ENCODE assay signal across 8 cellular contexts in the genomic region with DNA sequence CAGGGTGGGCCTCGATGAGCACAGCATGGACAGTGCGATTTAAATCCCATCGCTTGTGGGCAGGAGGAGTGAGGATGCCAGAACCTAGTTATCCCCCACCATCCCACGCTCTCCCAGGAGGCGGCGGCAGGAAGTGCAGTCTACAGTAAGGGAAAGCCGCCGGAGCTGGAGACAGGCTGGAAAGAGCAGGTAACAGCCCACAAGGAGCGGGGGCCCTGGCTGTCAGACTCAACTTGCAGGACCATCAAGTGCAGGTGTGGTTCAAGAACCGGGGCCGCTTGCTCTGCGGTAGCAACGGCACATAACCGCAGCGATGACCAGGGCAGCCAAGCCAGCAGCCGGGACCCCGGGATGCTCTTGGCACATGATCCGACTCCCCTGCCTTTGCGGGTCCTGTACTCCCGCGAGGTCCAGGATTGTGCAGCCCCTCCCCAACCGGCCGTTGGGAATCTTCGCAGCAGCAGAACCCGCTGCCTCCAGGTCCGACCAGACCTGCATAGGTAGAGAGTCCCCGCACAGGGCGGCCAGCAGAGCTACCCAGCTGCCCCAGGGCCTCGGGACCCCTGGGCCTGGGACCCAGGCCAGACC.
DNase-seq lines count a peak whose midpoint lies in the region; ATAC-seq and TF ChIP-seq lines count a peak whose summit lies in the region.

No MANE protein-coding gene starts in this region.

- H3K9me3 ChIP-seq in NT2/D1 (ENCODE audit: insufficient read depth, low read length) = peaks cover 5% of the 10 kb centered on the region
- H3K9me3 ChIP-seq in esophagus squamous epithelium = peaks cover 0 to 5% (median 0%) of the 10 kb centered on the region in 3 donors
- H3K9me3 ChIP-seq in muscle layer of duodenum (ENCODE audit: control insufficient read depth in 1 of 2, low read length in 2 of 2) = no peaks in the 10 kb centered on the region
- no peaks in the 10 kb centered on the region for H3K9me3 ChIP-seq in aorta (ENCODE audit: control insufficient read depth, low read length)

- peak; percentile 56 for TF ChIP-seq CTCF in BJ (IDR thresholded peaks at IDR 0.05; ENCODE audit: insufficient read depth, low read depth, low read length)
- peak in 1 of 6 experiments; percentile 14 for TF ChIP-seq CTCF in esophagus squamous epithelium (IDR thresholded peaks at IDR 0.05)

- DNase-seq in BJ (ENCODE audit: low read depth) (no peak), NT2/D1 (ENCODE audit: low read depth, low spot score) (peak; percentile 66), esophagus squamous epithelium (lab: John Stamatoyannopoulos, UW) (no peak), aorta (no peak)

- CTCF ChIA-PET in BJ (lab: Yijun Ruan, JAX) = interaction anchor here (0.9 to 1.8 kb wide), 7 partner anchors 9 to 53 kb away, joined by 3 to 7 read pairs (median 5); no protein-coding TSS in a partner anchor

- no peak for TF ChIP-seq POLR2A in esophagus squamous epithelium (IDR thresholded peaks at IDR 0.05)

- intact Hi-C loops in esophagus squamous epithelium (cut with DNase I) (no loop called here), aorta (cut with DNase I) (no loop called here)

- H3K9ac ChIP-seq in NT2/D1 (ENCODE audit: insufficient read length, low read depth) = peak overlapping the region; percentile 90

- POLR2A ChIA-PET in BJ (lab: Charles Lee) = no interaction called here

- peak; percentile 8 for ATAC-seq in GM21717 (IDR thresholded peaks at IDR 0.05; ENCODE audit: unreplicated experiment)
- ATAC-seq in aorta (ENCODE audit: low FRiP score) = peak; percentile 71
- ATAC-seq in HG02884 (IDR thresholded peaks at IDR 0.05; ENCODE audit: unreplicated experiment) = no peak
- no peak for ATAC-seq in HG03196 (IDR thresholded peaks at IDR 0.05; ENCODE audit: unreplicated experiment)

- H3K4me3 ChIP-seq in BJ (ENCODE audit: low read depth, low read length) (peak overlapping the region; percentile 47), NT2/D1 (ENCODE audit: insufficient read length, low read depth) (peak overlapping the region; percentile 66), esophagus squamous epithelium (peak overlapping the region; percentile 7 to 55 (median 36)), muscle layer of duodenum (ENCODE audit: low read depth in 1 of 2, low read length in 2 of 2) (peak overlapping the region; percentile 38 to 72), aorta (ENCODE audit: low read length in 2 of 2) (peak overlapping the region; percentile 30 to 39)

- H3K4me1 ChIP-seq in NT2/D1 (ENCODE audit: insufficient read depth, insufficient read length) (peaks cover 5% of the 10 kb centered on the region), esophagus squamous epithelium (peaks cover 5 to 21% (median 10%) of the 10 kb centered on the region in 3 donors), muscle layer of duodenum (ENCODE audit: control insufficient read depth in 1 of 2, insufficient read depth in 2 of 2, low read length in 2 of 2) (peaks cover 0 to 12% of the 10 kb centered on the region in 2 donors), aorta (ENCODE audit: control insufficient read depth in 1 of 2, insufficient read depth in 2 of 2, low read length in 2 of 2) (no peaks in the 10 kb centered on the region)

- no peaks in the 10 kb centered on the region for H3K27me3 ChIP-seq in BJ (ENCODE audit: control insufficient read depth, insufficient read depth, low read length)
- no peaks in the 10 kb centered on the region for H3K27me3 ChIP-seq in NT2/D1 (ENCODE audit: insufficient read depth, insufficient read length)
- H3K27me3 ChIP-seq in esophagus squamous epithelium = peaks cover 0 to 52% (median 0%) of the 10 kb centered on the region in 4 donors
- no peaks in the 10 kb centered on the region for H3K27me3 ChIP-seq in muscle layer of duodenum (ENCODE audit: low read depth, low read length)
- H3K27me3 ChIP-seq in aorta (ENCODE audit: control insufficient read depth in 1 of 2, insufficient read depth in 2 of 2, low read length in 1 of 2) = no peaks in the 10 kb centered on the region

- peak overlapping the region in 2 of 4 donors; percentile 11 to 22 for H3K27ac ChIP-seq in esophagus squamous epithelium
- H3K27ac ChIP-seq in muscle layer of duodenum (ENCODE audit: low read length) = no peak overlapping the region
- no peak overlapping the region for H3K27ac ChIP-seq in aorta (ENCODE audit: low read depth in 1 of 2, low read length in 2 of 2)

- no peaks in the 10 kb centered on the region for H3K36me3 ChIP-seq in BJ (ENCODE audit: control insufficient read depth, insufficient read depth, low read length)
- H3K36me3 ChIP-seq in NT2/D1 (ENCODE audit: insufficient read depth, insufficient read length, low read length) = no peaks in the 10 kb centered on the region
- H3K36me3 ChIP-seq in esophagus squamous epithelium = no peaks in the 10 kb centered on the region
- no peaks in the 10 kb centered on the region for H3K36me3 ChIP-seq in muscle layer of duodenum (ENCODE audit: control insufficient read depth in 1 of 2, insufficient read depth in 2 of 2, low read length in 2 of 2)
- H3K36me3 ChIP-seq in aorta (ENCODE audit: control insufficient read depth in 1 of 2, insufficient read depth in 2 of 2, low read length in 1 of 2) = no peaks in the 10 kb centered on the region

- 26 to 28% methylated on average over 5 to 12 of the region's 29 CpGs for WGBS in esophagus squamous epithelium, 2 donors
- WGBS in aorta, 2 donors = 8 to 9% methylated on average over 27 to 29 of the region's 29 CpGs

Comparison
In these comparisons a context has a peak if more than half of its experiments do, and no peak if none do; other contexts are left out.
1. ATAC-seq: peak in GM21717 (single experiment) and aorta (single experiment); none in HG02884 (single experiment) and HG03196 (single experiment).
2. Peak in every context shown above with its lines, with median percentiles within 50 percentile points of each other: H3K4me3 ChIP-seq.